26 cellular contexts compared by ENCODE assay signal in genomic region chr21:38167345-38167744, GRCh38.
DNase-seq lines count a peak whose midpoint lies in the region; ATAC-seq, FAIRE-seq and TF ChIP-seq lines count a peak whose summit lies in the region.
"Had no signal": no experiment of that assay in that cellular context is flagged by ENCODE, and none has a peak within 500 bp of the region (broad histone marks: within the 10 kb centered on the region; RNA-seq: fewer than 3 reads in every experiment).

No MANE protein-coding gene starts in this region.

- TF ChIP-seq RAD21 in HepG2 (CRISPR knock-in tag; IDR thresholded peaks at IDR 0.05) = no peak

- no peak for DNase-seq in HepG2 (ENCODE audit: low spot score)
- no peak for DNase-seq in right lobe of liver
- DNase-seq in endodermal cell = no peak
- no peak for DNase-seq in mesenchymal stem cell
- DNase-seq in central memory CD4-positive, alpha-beta T cell = no peak
- DNase-seq in DMS153 treated with DMSO at 0.1 percent for 48 hours (lab: John Stamatoyannopoulos, UW; ENCODE audit: unreplicated experiment) = no peak
- DNase-seq in cerebellar nuclear complex (lab: John Stamatoyannopoulos, UW) = no peak
- DNase-seq: ACHN; AML-193; BE2C; Calu3; CD4-positive, alpha-beta T cell; CD8-positive, alpha-beta memory T cell; DND-41; GDM1; GM23248; H7; HCEC 1CT had no signal

- H3K79me2 ChIP-seq in HepG2 (ENCODE audit: insufficient read depth, low read length) = no peaks in the 10 kb centered on the region

- H3K9ac ChIP-seq in HepG2 (ENCODE audit: insufficient read depth, low read depth, low read length) (no peak overlapping the region), endodermal cell (ENCODE audit: extremely low read depth, low read length, poor library complexity, severe bottlenecking) (peak overlapping the region; percentile 1), mesenchymal stem cell (ENCODE audit: low read length) (no peak overlapping the region)
- H3K9ac ChIP-seq: BLaER1 treated with 17β-estradiol and CSF1 and Interleukin-3, amounts not matched to agents 10 nM and 100 nM; GM23248 had no signal

- H3K4me1 ChIP-seq in HepG2 (ENCODE audit: insufficient read depth, low read length) = no peaks in the 10 kb centered on the region
- peaks cover 0 to 7% (median 0%) of the 10 kb centered on the region in 4 donors for H3K4me1 ChIP-seq in right lobe of liver
- H3K4me1 ChIP-seq in endodermal cell (ENCODE audit: control insufficient read depth, insufficient read depth, low read length) = peaks cover 32% of the 10 kb centered on the region
- peaks cover 17% of the 10 kb centered on the region for H3K4me1 ChIP-seq in mesenchymal stem cell (ENCODE audit: control insufficient read depth, insufficient read depth, low read depth, low read length)
- H3K4me1 ChIP-seq: BE2C had no signal

- peaks cover 3% of the 10 kb centered on the region for H3K36me3 Mint-ChIP-seq in endodermal cell (ENCODE audit: low read depth)
- H3K36me3 Mint-ChIP-seq: CD14-positive monocyte; CD8-positive, alpha-beta memory T cell had no signal

- H3K4me3 ChIP-seq in HepG2 (replicated peaks in 1 of 3; ENCODE audit: insufficient read depth in 1 of 3, low read depth in 2 of 3, low read length in 3 of 3) = no peak overlapping the region
- H3K4me3 ChIP-seq in right lobe of liver = no peak overlapping the region
- no peak overlapping the region for H3K4me3 ChIP-seq in endodermal cell (ENCODE audit: low read length)
- no peak overlapping the region for H3K4me3 ChIP-seq in mesenchymal stem cell (ENCODE audit: insufficient read depth in 1 of 2, low read depth in 1 of 2, low read length in 2 of 2)
- H3K4me3 ChIP-seq: BLaER1 treated with 17β-estradiol and CSF1 and Interleukin-3, amounts not matched to agents 10 nM and 100 nM; GM12878; GM23248 had no signal

- no peak overlapping the region for H4K8ac ChIP-seq in mesenchymal stem cell (ENCODE audit: low read length)

- POLR2A ChIA-PET in HepG2 (lab: Yijun Ruan, JAX) = no interaction called here

- H2AFZ ChIP-seq in HepG2 (ENCODE audit: low read length) (no peak overlapping the region), mesenchymal stem cell (ENCODE audit: low read depth, low read length) (no peak overlapping the region)
- H2AFZ ChIP-seq: GM23248 had no signal

- no peak for TF ChIP-seq EP300 in HepG2 (IDR thresholded peaks at IDR 0.05; ENCODE audit: low read depth in 2 of 2, low read length in 2 of 2)
- no peak for TF ChIP-seq EP300 in HepG2 (CRISPR knock-in tag; IDR thresholded peaks at IDR 0.05; ENCODE audit: borderline replicate concordance)

- no peaks in the 10 kb centered on the region for H3K79me1 ChIP-seq in mesenchymal stem cell (replicated peaks; ENCODE audit: low read length, poor library complexity, severe bottlenecking)

- H3K4me1 Mint-ChIP-seq in endodermal cell = peaks cover 53% of the 10 kb centered on the region
- H3K4me1 Mint-ChIP-seq: CD8-positive, alpha-beta memory T cell had no signal

- no peak overlapping the region for H2BK15ac ChIP-seq in mesenchymal stem cell (ENCODE audit: low read depth, poor library complexity, severe bottlenecking)

- no peak overlapping the region for H3K4ac ChIP-seq in mesenchymal stem cell (ENCODE audit: low read depth in 1 of 2, low read length in 2 of 2)

- no peak overlapping the region for H3K18ac ChIP-seq in mesenchymal stem cell (ENCODE audit: low read depth in 1 of 2, low read length in 2 of 2)

- no peaks in the 10 kb centered on the region for H3K9me3 ChIP-seq in HepG2 (ENCODE audit: low read length)
- no peaks in the 10 kb centered on the region for H3K9me3 ChIP-seq in right lobe of liver
- no peaks in the 10 kb centered on the region for H3K9me3 ChIP-seq in endodermal cell (ENCODE audit: control insufficient read depth, low read length)
- no peaks in the 10 kb centered on the region for H3K9me3 ChIP-seq in mesenchymal stem cell (ENCODE audit: control insufficient read depth, low read length)
- H3K9me3 ChIP-seq: BE2C; BLaER1 treated with 17β-estradiol and CSF1 and Interleukin-3, amounts not matched to agents 10 nM and 100 nM had no signal

- no peak overlapping the region for H2BK12ac ChIP-seq in mesenchymal stem cell (ENCODE audit: low read length in 2 of 2)

- ATAC-seq in HepG2 (no peak), right lobe of liver (no peak), HG02642 (IDR thresholded peaks at IDR 0.05; ENCODE audit: poor library complexity, unreplicated experiment) (no peak)
- ATAC-seq: GM12878 had no signal

- WGBS in HepG2 (ENCODE audit: low lambda C conversion rate) = 38% methylated on average over 3 of the region's 3 CpGs
- 82% methylated on average over 2 of the region's 3 CpGs for WGBS in right lobe of liver (ENCODE audit: insufficient coverage, low coverage, low lambda C conversion rate, missing lambda C conversion rate)
- WGBS in endodermal cell (ENCODE audit: insufficient coverage in 1 of 2, insufficient read length in 1 of 2), 2 experiments = 60 to 89% methylated on average over 1 to 3 of the region's 3 CpGs
- 90% methylated on average over 3 of the region's 3 CpGs for WGBS in mesenchymal stem cell

- no peaks in the 10 kb centered on the region for H3K27me3 Mint-ChIP-seq in endodermal cell (ENCODE audit: insufficient read depth)
- H3K27me3 Mint-ChIP-seq: CD4-positive, alpha-beta T cell had no signal

- BruUV-seq in HepG2 (replicated peaks; lab: Mats Ljungman, UMichigan) = no TSS peak

- H3K27ac Mint-ChIP-seq in endodermal cell = no peak overlapping the region
- H3K27ac Mint-ChIP-seq: CD14-positive monocyte; CD4-positive, alpha-beta T cell; CD8-positive, alpha-beta memory T cell had no signal

- H4K91ac ChIP-seq in mesenchymal stem cell (ENCODE audit: low read length) = no peak overlapping the region

- no peak overlapping the region for H3K14ac ChIP-seq in mesenchymal stem cell (ENCODE audit: low read length in 2 of 2)

- CTCF ChIA-PET in HepG2 (lab: Yijun Ruan, JAX; ENCODE audit: low intra/inter-chr PET ratio, low total read pairs) = no interaction called here

- H2BK120ac ChIP-seq in mesenchymal stem cell (ENCODE audit: low read depth, low read length) = no peak overlapping the region

- no peak overlapping the region for H3K27ac ChIP-seq in HepG2 (ENCODE audit: extremely low read length, insufficient read depth, low read length)
- no peak overlapping the region for H3K27ac ChIP-seq in right lobe of liver
- no peak overlapping the region for H3K27ac ChIP-seq in endodermal cell (ENCODE audit: low read depth, low read length)
- no peak overlapping the region for H3K27ac ChIP-seq in mesenchymal stem cell (ENCODE audit: low read length, poor library complexity, severe bottlenecking)
- H3K27ac ChIP-seq: 22Rv1; BLaER1 treated with 17β-estradiol and CSF1 and Interleukin-3, amounts not matched to agents 10 nM and 100 nM; GM23248 had no signal

- no peak for FAIRE-seq in HepG2 (lab: Jason Lieb, UNC)
- FAIRE-seq: A204.1, GM12878, GM19239, H1 had no signal

- no peak overlapping the region for H2BK5ac ChIP-seq in mesenchymal stem cell (ENCODE audit: low read depth, low read length, poor library complexity, severe bottlenecking)

- H3K27me3 ChIP-seq in HepG2 (ENCODE audit: control insufficient read depth in 1 of 2, insufficient read depth in 2 of 2, low read length in 2 of 2) = no peaks in the 10 kb centered on the region
- H3K27me3 ChIP-seq in right lobe of liver = no peaks in the 10 kb centered on the region
- no peaks in the 10 kb centered on the region for H3K27me3 ChIP-seq in endodermal cell (ENCODE audit: control insufficient read depth, insufficient read depth, low read length, poor library complexity, severe bottlenecking)
- no peaks in the 10 kb centered on the region for H3K27me3 ChIP-seq in mesenchymal stem cell (ENCODE audit: control insufficient read depth in 1 of 2, insufficient read depth in 1 of 2, low read length in 2 of 2)
- H3K27me3 ChIP-seq: BE2C; BLaER1 treated with 17β-estradiol and CSF1 and Interleukin-3, amounts not matched to agents 10 nM and 100 nM had no signal

- no peak overlapping the region for H3K4me3 Mint-ChIP-seq in endodermal cell
- H3K4me3 Mint-ChIP-seq: CD14-positive monocyte; CD4-positive, alpha-beta T cell; CD8-positive, alpha-beta memory T cell had no signal

- H3K9me3 Mint-ChIP-seq in endodermal cell = peaks cover 4% of the 10 kb centered on the region
- H3K9me3 Mint-ChIP-seq: CD14-positive monocyte; CD4-positive, alpha-beta T cell; CD8-positive, alpha-beta memory T cell had no signal

- intact Hi-C loops in HepG2 (cut with micrococcal nuclease; ENCODE audit: unreplicated experiment) (no loop called here), right lobe of liver (cut with DNase I) (no loop called here)

- TF ChIP-seq POLR2A in HepG2 (IDR thresholded peaks at IDR 0.05; ENCODE audit: insufficient read depth in 1 of 2, low read depth in 2 of 2, low read length in 2 of 2) (no peak), right lobe of liver (IDR thresholded peaks at IDR 0.05) (no peak)

- H3K36me3 ChIP-seq in HepG2 (replicated peaks in 1 of 2; ENCODE audit: control insufficient read depth in 1 of 2, insufficient read depth in 2 of 2, low read length in 2 of 2) = no peaks in the 10 kb centered on the region
- H3K36me3 ChIP-seq in right lobe of liver = no peaks in the 10 kb centered on the region
- H3K36me3 ChIP-seq in endodermal cell (ENCODE audit: control insufficient read depth, insufficient read depth, low read length) = no peaks in the 10 kb centered on the region
- H3K36me3 ChIP-seq in mesenchymal stem cell (ENCODE audit: control insufficient read depth in 1 of 2, insufficient read depth in 2 of 2, low read depth in 1 of 2, low read length in 2 of 2) = no peaks in the 10 kb centered on the region
- H3K36me3 ChIP-seq: BE2C; BLaER1 treated with 17β-estradiol and CSF1 and Interleukin-3, amounts not matched to agents 10 nM and 100 nM had no signal

- TF ChIP-seq CTCF in HepG2 (CRISPR knock-in tag; IDR thresholded peaks at IDR 0.05) (no peak), right lobe of liver (IDR thresholded peaks at IDR 0.05) (no peak), endodermal cell (conservative IDR thresholded peaks at IDR 0.05) (no peak)

- H4K20me1 ChIP-seq in HepG2 (ENCODE audit: insufficient read depth, low read length) = no peaks in the 10 kb centered on the region
- H4K20me1 ChIP-seq: BLaER1 treated with 17β-estradiol and CSF1 and Interleukin-3, amounts not matched to agents 10 nM and 100 nM had no signal

- H3K4me2 ChIP-seq in HepG2 (ENCODE audit: low read depth, low read length) (no peak overlapping the region), mesenchymal stem cell (ENCODE audit: low read length, poor library complexity, severe bottlenecking) (no peak overlapping the region)
- H3K4me2 ChIP-seq: BLaER1 treated with 17β-estradiol and CSF1 and Interleukin-3, amounts not matched to agents 10 nM and 100 nM had no signal

- peak overlapping the region; percentile 72 for H2AK5ac ChIP-seq in mesenchymal stem cell (ENCODE audit: low read length, severe bottlenecking)

- no peak overlapping the region for H3K23ac ChIP-seq in mesenchymal stem cell (ENCODE audit: low read length in 2 of 2)

- in situ Hi-C loops in HepG2 (cut with HindIII; ENCODE audit: extremely low pct_ligation_motif_present, low pct_unique_long_range_greater_than_20kb) = no loop called here

TF ChIP-seq in HepG2, 621 proteins besides CTCF, POLR2A, EP300 and RAD21:
- peak; percentile 80 to 88 for TF ChIP-seq MAFK (conservative IDR thresholded peaks at IDR 0.05 in 1 of 2, IDR thresholded peaks at IDR 0.05 in 1 of 2; ENCODE audit: low read length in 2 of 2)
- TF ChIP-seq MAFF (IDR thresholded peaks at IDR 0.05; ENCODE audit: low read depth, low read length) = peak; percentile 80
- no peak for TF ChIP-seq MXD4 (CRISPR knock-in tag; IDR thresholded peaks at IDR 0.05)
